Comparison of ENCODE assay signal across 18 cellular contexts in the genomic region with DNA sequence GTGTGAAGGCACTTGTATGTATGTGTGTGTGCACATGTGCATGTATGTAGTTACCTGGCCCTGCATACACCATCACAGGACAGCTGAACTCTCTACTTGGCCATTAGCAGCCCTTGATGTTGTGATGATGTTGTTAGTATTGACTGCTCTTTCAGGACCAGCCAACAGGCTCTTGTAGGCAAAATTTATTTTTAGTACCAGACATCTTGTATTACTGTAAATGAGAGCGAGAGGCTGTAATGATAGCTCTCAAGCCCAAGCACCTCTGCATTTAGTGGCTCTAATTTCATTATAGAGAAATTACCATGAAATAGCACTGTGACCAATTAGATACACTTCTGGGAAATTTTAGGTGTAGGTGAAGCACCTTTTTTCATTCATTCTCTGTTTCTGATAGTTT.
DNase-seq lines count a peak whose midpoint lies in the region; ATAC-seq, FAIRE-seq and TF ChIP-seq lines count a peak whose summit lies in the region.
"Had no signal": no experiment of that assay in that cellular context is flagged by ENCODE, and none has a peak within 500 bp of the region (broad histone marks: within the 10 kb centered on the region; RNA-seq: fewer than 3 reads in every experiment).

No MANE protein-coding gene starts in this region.

- H3K4me1 Mint-ChIP-seq in activated naive CD8-positive, alpha-beta T cell (ENCODE audit: low read depth), result peaks cover 22% of the 10 kb centered on the region
- H3K4me1 Mint-ChIP-seq in activated naive CD8-positive, alpha-beta T cell treated with anti-CD3 and anti-CD28 coated beads for 36 hours, result peaks cover 9% of the 10 kb centered on the region
- peaks cover 9 to 27% (median 13%) of the 10 kb centered on the region in 4 donors for H3K4me1 Mint-ChIP-seq in CD4-positive, CD25-positive, alpha-beta regulatory T cell
- peaks cover 22% of the 10 kb centered on the region for H3K4me1 Mint-ChIP-seq in brain

- no peaks in the 10 kb centered on the region for H3K27me3 ChIP-seq in CD4-positive, CD25-positive, alpha-beta regulatory T cell (ENCODE audit: control insufficient read depth, insufficient read depth, low read length)
- no peaks in the 10 kb centered on the region for H3K27me3 ChIP-seq in vagina
- H3K27me3 ChIP-seq: BE2C had no signal

- no peaks in the 10 kb centered on the region for H3K27me3 Mint-ChIP-seq in activated naive CD8-positive, alpha-beta T cell
- no peaks in the 10 kb centered on the region for H3K27me3 Mint-ChIP-seq in activated naive CD8-positive, alpha-beta T cell treated with anti-CD3 and anti-CD28 coated beads for 36 hours
- H3K27me3 Mint-ChIP-seq in CD4-positive, CD25-positive, alpha-beta regulatory T cell, result no peaks in the 10 kb centered on the region
- no peaks in the 10 kb centered on the region for H3K27me3 Mint-ChIP-seq in brain

- ATAC-seq in CD4-positive, CD25-positive, alpha-beta regulatory T cell (ENCODE audit: low read depth in 2 of 2), result no peak

- H3K9me3 ChIP-seq in CD4-positive, CD25-positive, alpha-beta regulatory T cell (ENCODE audit: control insufficient read depth in 2 of 2, low read length in 2 of 2), result no peaks in the 10 kb centered on the region
- H3K9me3 ChIP-seq in vagina, result no peaks in the 10 kb centered on the region
- H3K9me3 ChIP-seq: BE2C had no signal

- H3K4me3 Mint-ChIP-seq in activated naive CD8-positive, alpha-beta T cell, result no peak overlapping the region
- no peak overlapping the region for H3K4me3 Mint-ChIP-seq in activated naive CD8-positive, alpha-beta T cell treated with anti-CD3 and anti-CD28 coated beads for 36 hours
- H3K4me3 Mint-ChIP-seq in CD4-positive, CD25-positive, alpha-beta regulatory T cell, result no peak overlapping the region
- H3K4me3 Mint-ChIP-seq in brain, result no peak overlapping the region

- peaks cover 38% of the 10 kb centered on the region for H3K36me3 ChIP-seq in CD4-positive, CD25-positive, alpha-beta regulatory T cell (ENCODE audit: control insufficient read depth, insufficient read depth, low read length)
- peaks cover 0 to 5% of the 10 kb centered on the region in 2 donors for H3K36me3 ChIP-seq in vagina
- H3K36me3 ChIP-seq: BE2C had no signal

- intact Hi-C loops in vagina (cut with DNase I), result no loop called here

- peaks cover 27% of the 10 kb centered on the region for H3K36me3 Mint-ChIP-seq in activated naive CD8-positive, alpha-beta T cell
- peaks cover 41% of the 10 kb centered on the region for H3K36me3 Mint-ChIP-seq in activated naive CD8-positive, alpha-beta T cell treated with anti-CD3 and anti-CD28 coated beads for 36 hours
- H3K36me3 Mint-ChIP-seq in CD4-positive, CD25-positive, alpha-beta regulatory T cell, result peaks cover 44% of the 10 kb centered on the region
- H3K36me3 Mint-ChIP-seq in brain, result peaks cover 68% of the 10 kb centered on the region

- TF ChIP-seq CTCF in brain (conservative IDR thresholded peaks at IDR 0.05) (no peak), vagina (IDR thresholded peaks at IDR 0.05) (no peak)

- H3K4me1 ChIP-seq in CD4-positive, CD25-positive, alpha-beta regulatory T cell (ENCODE audit: control insufficient read depth, insufficient read depth, low read length, poor library complexity, severe bottlenecking), result no peaks in the 10 kb centered on the region
- H3K4me1 ChIP-seq in vagina, result no peaks in the 10 kb centered on the region
- H3K4me1 ChIP-seq: BE2C had no signal

- TF ChIP-seq POLR2A in GM12891 (IDR thresholded peaks at IDR 0.05; ENCODE audit: low read depth, low read length) (peak; percentile 45; the same call in 1 of the 2 replicates), vagina (IDR thresholded peaks at IDR 0.05) (no peak)

- no peak overlapping the region for H3K27ac ChIP-seq in CD4-positive, CD25-positive, alpha-beta regulatory T cell (ENCODE audit: insufficient read depth, low read length, poor library complexity, severe bottlenecking)
- no peak overlapping the region for H3K27ac ChIP-seq in vagina
- H3K27ac ChIP-seq: KMS-11 had no signal

- H3K9me3 Mint-ChIP-seq in activated naive CD8-positive, alpha-beta T cell (ENCODE audit: low read depth), result no peaks in the 10 kb centered on the region
- H3K9me3 Mint-ChIP-seq in activated naive CD8-positive, alpha-beta T cell treated with anti-CD3 and anti-CD28 coated beads for 36 hours, result no peaks in the 10 kb centered on the region
- H3K9me3 Mint-ChIP-seq in CD4-positive, CD25-positive, alpha-beta regulatory T cell, result no peaks in the 10 kb centered on the region
- H3K9me3 Mint-ChIP-seq in brain, result peaks cover 0 to 3% (median 0%) of the 10 kb centered on the region in 5 experiments

- DNase-seq in activated naive CD8-positive, alpha-beta T cell treated with anti-CD3 and anti-CD28 coated beads for 36 hours, result no peak
- DNase-seq in CD4-positive, CD25-positive, alpha-beta regulatory T cell, result no peak
- no peak for DNase-seq in GM12891 (ENCODE audit: insufficient read length, low spot score)
- DNase-seq in stimulated activated CD4-positive, alpha-beta T cell treated with anti-CD3 and anti-CD28 coated beads, Interleukin-4, amount 100 ng/mL, for 4 hours, result no peak
- DNase-seq in vagina (ENCODE audit: extremely low spot score in 2 of 2), result no peak
- DNase-seq: BE2C, COR-L47, DMS79, IMR-90, NCI-H1092 treated with DMSO at 0.1 percent for 48 hours, NCI-H1694 treated with DMSO at 0.1 percent for 48 hours, NCI-H2171 treated with DMSO at 0.1 percent for 48 hours, NCI-H524 treated with DMSO at 0.1 percent for 48 hours, NCI-H82, SHP77 had no signal

- no peak overlapping the region for H3K4me3 ChIP-seq in CD4-positive, CD25-positive, alpha-beta regulatory T cell (ENCODE audit: low read depth, low read length)
- H3K4me3 ChIP-seq in vagina, result no peak overlapping the region

- peak overlapping the region; percentile 56 for H3K27ac Mint-ChIP-seq in activated naive CD8-positive, alpha-beta T cell
- no peak overlapping the region for H3K27ac Mint-ChIP-seq in activated naive CD8-positive, alpha-beta T cell treated with anti-CD3 and anti-CD28 coated beads for 36 hours
- peak overlapping the region; percentile 44 to 91 (median 58) for H3K27ac Mint-ChIP-seq in CD4-positive, CD25-positive, alpha-beta regulatory T cell
- H3K27ac Mint-ChIP-seq in brain, result peak overlapping the region in 4 of 5 experiments; percentile 6 to 95 (median 40)

- FAIRE-seq in GM12891 (lab: Jason Lieb, UNC), result no peak

TF ChIP-seq in GM12891, 5 proteins besides CTCF, POLR2A, EP300 and RAD21:
- TF ChIP-seq POU2F2 (IDR thresholded peaks at IDR 0.05; ENCODE audit: low read depth, low read length) (no peak), PAX5 (IDR thresholded peaks at IDR 0.05; ENCODE audit: insufficient read depth, low read length, severe bottlenecking) (no peak), SPI1 (IDR thresholded peaks at IDR 0.05; ENCODE audit: low read depth, low read length) (no peak), TAF1 (IDR thresholded peaks at IDR 0.05; ENCODE audit: low read depth, low read length) (no peak), POLR2AphosphoS5 (IDR thresholded peaks at IDR 0.05; ENCODE audit: low read depth, low read length) (no peak)
